In genomic region chr17:10183931-10184930, GRCh38 we compare ENCODE assay signal across 1 cellular context.
TF ChIP-seq lines count a peak whose summit lies in the region.

No MANE protein-coding gene starts in this region.

TF ChIP-seq in H1, 55 proteins besides CTCF, POLR2A, EP300 and RAD21:
- TF ChIP-seq TEAD4 (IDR thresholded peaks at IDR 0.05; ENCODE audit: low read depth, low read length) (peak; percentile 46; the same call in 1 of the 2 replicates), BACH1 (IDR thresholded peaks at IDR 0.05; ENCODE audit: low read length) (no peak)
